9 cellular contexts compared by ENCODE assay signal in the genomic region with DNA sequence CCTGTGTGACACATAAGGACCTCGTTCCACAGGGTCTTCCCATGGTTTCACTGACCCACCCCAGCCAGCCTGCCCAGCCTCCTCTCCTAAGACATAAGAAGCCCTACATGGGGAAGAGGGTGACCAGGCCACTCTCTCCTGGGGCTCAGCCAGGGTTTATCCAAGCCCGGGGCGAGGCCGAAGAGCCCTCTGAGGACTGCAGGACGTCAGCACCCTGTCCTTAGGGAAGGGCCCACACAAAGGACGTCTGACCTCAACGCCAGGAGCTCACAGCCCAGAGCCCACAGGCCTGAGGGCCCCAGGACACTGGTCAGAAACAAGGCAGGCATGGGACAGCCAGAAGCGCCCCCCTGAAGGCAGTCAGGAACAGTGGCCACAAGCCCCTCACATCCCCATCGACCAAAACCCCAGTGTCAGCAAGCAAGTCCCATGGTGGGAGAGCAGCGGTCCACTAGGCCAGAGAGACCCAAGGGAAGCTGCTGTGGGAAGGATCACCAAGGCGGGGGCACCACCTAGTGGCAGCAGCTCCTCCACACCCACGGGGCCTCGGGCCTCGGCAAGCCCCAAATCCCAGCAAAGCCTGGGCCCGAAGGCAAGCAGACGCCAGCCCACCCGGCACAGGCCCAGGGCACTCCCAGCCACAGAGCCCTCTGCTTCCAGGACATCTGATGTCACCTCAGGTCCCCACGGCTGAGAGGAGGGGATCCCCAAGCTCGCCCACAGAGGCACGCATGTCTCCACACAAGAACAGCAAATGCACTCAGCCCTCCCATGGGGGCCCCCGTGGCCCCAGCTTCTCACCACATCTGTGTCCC. TPM values are rescaled to one million over a fixed set of nuclear protein-coding genes. Genes with fewer than 3 reads are reported as not detected.
A peak's percentile ranks its signal among the peaks of the same experiment; 100 is the strongest.
DNase-seq lines count a peak whose midpoint lies in the region; ATAC-seq and TF ChIP-seq lines count a peak whose summit lies in the region.
"Had no signal": no experiment of that assay in that cellular context is flagged by ENCODE, and none has a peak within 500 bp of the region (broad histone marks: within the 10 kb centered on the region; RNA-seq: fewer than 3 reads in every experiment).

No MANE protein-coding gene starts in this region.

- H3K9me3 ChIP-seq in AG04450 (ENCODE audit: control insufficient read depth, insufficient read depth, low read length): peaks cover 5% of the 10 kb centered on the region; the same call in 1 of the 2 replicates
- H3K9me3 ChIP-seq in PC-3 (ENCODE audit: low read length): no peaks in the 10 kb centered on the region

- intact Hi-C loops in PC-3 (cut with micrococcal nuclease) (loop anchor here (5.0 kb wide), 2 partner anchors 52 to 547 kb away; no protein-coding TSS in a partner anchor), posterior vena cava (cut with DNase I) (loop anchor here (10.0 kb wide), 2 partner anchors 535 to 625 kb away; partner anchors contain the start of gene ELFN1 (in 1 of the 2))

- CTCF ChIA-PET in AG04450 (lab: Charles Lee): interaction anchor here (0.5 to 1.6 kb wide), 10 partner anchors 9 to 947 kb away, joined by 3 to 5 read pairs (median 4); no protein-coding TSS in a partner anchor
- CTCF ChIA-PET in PC-3 (lab: Charles Lee): interaction anchor here (0.6 kb wide), 1 partner anchor 39 kb away, joined by 3 read pairs; no protein-coding TSS in a partner anchor

- H3K9me2 ChIP-seq in PC-3 (replicated peaks; ENCODE audit: low read length): no peaks in the 10 kb centered on the region

- H3K9me3 Mint-ChIP-seq in glutamatergic neuron (ENCODE audit: unreplicated experiment): peaks cover 1% of the 10 kb centered on the region
- H3K9me3 Mint-ChIP-seq: natural killer cell treated with Interleukin-12 subunit alpha and Interleukin-12 subunit beta and Interleukin-15 and Interleukin-18, amount 100 ng/mL, for 72 hours had no signal

- H3K27ac ChIP-seq in AG04450 (ENCODE audit: low read depth, low read length): no peak overlapping the region
- H3K27ac ChIP-seq in PC-3 (ENCODE audit: low read length): no peak overlapping the region

- H3K4me1 ChIP-seq in PC-3 (ENCODE audit: insufficient read depth, low read length): no peaks in the 10 kb centered on the region

- peaks cover 21% of the 10 kb centered on the region for H3K36me3 ChIP-seq in PC-3 (ENCODE audit: low read depth, low read length)

- POLR2A ChIA-PET in AG04450 (lab: Yijun Ruan, JAX) (interaction anchor here (1.5 kb wide), 1 partner anchor 149 kb away, joined by 5 read pairs; no protein-coding TSS in a partner anchor), PC-3 (lab: Charles Lee; ENCODE audit: unreplicated experiment) (no interaction called here)

- H3K4me3 Mint-ChIP-seq in glutamatergic neuron (ENCODE audit: unreplicated experiment): no peak overlapping the region
- H3K4me3 Mint-ChIP-seq: natural killer cell treated with Interleukin-12 subunit alpha and Interleukin-12 subunit beta and Interleukin-15 and Interleukin-18, amount 100 ng/mL, for 72 hours had no signal

- no peak overlapping the region for H3K9ac ChIP-seq in PC-3 (ENCODE audit: low read length)

- ATAC-seq in HG03103 (IDR thresholded peaks at IDR 0.05; ENCODE audit: low read depth, unreplicated experiment): peak; percentile 51
- peak; percentile 69 for ATAC-seq in PC-3
- no peak for ATAC-seq in GM21515 (IDR thresholded peaks at IDR 0.05; ENCODE audit: unreplicated experiment)

- H3K27me3 Mint-ChIP-seq in glutamatergic neuron (ENCODE audit: unreplicated experiment): peaks cover 8% of the 10 kb centered on the region
- H3K27me3 Mint-ChIP-seq: natural killer cell treated with Interleukin-12 subunit alpha and Interleukin-12 subunit beta and Interleukin-15 and Interleukin-18, amount 100 ng/mL, for 72 hours had no signal

- H3K36me3 Mint-ChIP-seq in glutamatergic neuron (ENCODE audit: unreplicated experiment): peaks cover 7% of the 10 kb centered on the region

- no peaks in the 10 kb centered on the region for H3K79me2 ChIP-seq in PC-3 (ENCODE audit: low read length)

- H4K20me1 ChIP-seq in PC-3 (ENCODE audit: low read length): no peaks in the 10 kb centered on the region

- H3K27ac Mint-ChIP-seq in glutamatergic neuron (ENCODE audit: unreplicated experiment): peak overlapping the region; percentile 53
- H3K27ac Mint-ChIP-seq: natural killer cell treated with Interleukin-12 subunit alpha and Interleukin-12 subunit beta and Interleukin-15 and Interleukin-18, amount 100 ng/mL, for 72 hours had no signal

- peak; percentile 90 for TF ChIP-seq CTCF in AG04450 (IDR thresholded peaks at IDR 0.05; ENCODE audit: low read depth, low read length)
- peak; percentile 89 for TF ChIP-seq CTCF in GM12875 (IDR thresholded peaks at IDR 0.05; ENCODE audit: borderline replicate concordance, insufficient read depth, low read depth, low read length)
- peak; percentile 63 for TF ChIP-seq CTCF in PC-3 (conservative IDR thresholded peaks at IDR 0.05; ENCODE audit: low read depth, low read length)
- TF ChIP-seq CTCF in glutamatergic neuron (IDR thresholded peaks at IDR 0.05; ENCODE audit: partially characterized antibody, unreplicated experiment): peak; percentile 75

- H3F3A ChIP-seq in PC-3 (ENCODE audit: low read length, unreplicated experiment): no peaks in the 10 kb centered on the region

- H3K27me3 ChIP-seq in AG04450 (ENCODE audit: control insufficient read depth, insufficient read depth, low read length): no peaks in the 10 kb centered on the region
- H3K27me3 ChIP-seq in PC-3 (ENCODE audit: low read length): no peaks in the 10 kb centered on the region

- no peak overlapping the region for H3K4me2 ChIP-seq in PC-3 (ENCODE audit: low read length)

- no peak overlapping the region for H2AFZ ChIP-seq in PC-3 (ENCODE audit: low read length)

- peaks cover 16% of the 10 kb centered on the region for H3K4me1 Mint-ChIP-seq in glutamatergic neuron (ENCODE audit: low read depth, unreplicated experiment)

- H3K4me3 ChIP-seq in AG04450 (ENCODE audit: low read depth, low read length) (no peak overlapping the region), GM12875 (ENCODE audit: low read depth, low read length) (no peak overlapping the region), PC-3 (ENCODE audit: low read length) (no peak overlapping the region)

- DNase-seq in AG04450 (ENCODE audit: low read depth, low spot score) (peak; percentile 55), PC-3 (peak; percentile 31), glutamatergic neuron (peak; percentile 88), posterior vena cava (ENCODE audit: low spot score) (peak; percentile 88)
- DNase-seq in activated naive CD4-positive, alpha-beta T cell treated with anti-CD3 and anti-CD28 coated beads, Interleukin-2, amount 50 U/mL, for 16 hours: peak; percentile 36

- no TSS peak for BruUV-seq in PC-3 (replicated peaks; lab: Mats Ljungman, UMichigan)

RNA-seq across cellular contexts. Expression of gene MAD1L1, which starts 23.4 kb away (rescaled TPM):
- polyA plus RNA-seq in AG04450 (2011; rRNA removed): 11.9 and 13.5 TPM in 2 replicates
- polyA minus RNA-seq in AG04450 (2011; rRNA and poly(A)+ RNA removed): 21.9 and 24.0 TPM in 2 replicates
- total RNA-seq in PC-3 (2014; rRNA removed) (88.4 and 146 TPM in 2 replicates), glutamatergic neuron (ENCODE audit: unreplicated experiment) (57.6 TPM), posterior vena cava (10 to 100 TPM; 17.3 to 24.7 TPM)

RNA-seq across cellular contexts. Expression of gene MRM2, which starts 32.7 kb away (rescaled TPM):
- polyA plus RNA-seq in AG04450 (2011; rRNA removed): 17.7 and 18.4 TPM in 2 replicates
- polyA minus RNA-seq in AG04450 (2011; rRNA and poly(A)+ RNA removed): 8.6 and 13.1 TPM in 2 replicates
- total RNA-seq in PC-3 (2014; rRNA removed): 42.6 and 42.9 TPM in 2 replicates
- total RNA-seq in glutamatergic neuron (ENCODE audit: unreplicated experiment): 28.1 TPM
- 10 to 100 TPM; 12.3 to 15.6 TPM for total RNA-seq in posterior vena cava

RNA-seq across cellular contexts. Expression of gene NUDT1, which starts 32.7 kb away (rescaled TPM):
- polyA plus RNA-seq in AG04450 (2011; rRNA removed): 11.5 and 15.2 TPM in 2 replicates
- 14.3 and 15.7 TPM in 2 replicates for polyA minus RNA-seq in AG04450 (2011; rRNA and poly(A)+ RNA removed)
- total RNA-seq in PC-3 (2014; rRNA removed) (58.5 and 59.3 TPM in 2 replicates), glutamatergic neuron (ENCODE audit: unreplicated experiment) (19.5 TPM), posterior vena cava (10 to 100 TPM; 12.4 to 18.6 TPM)

Comparison
In these comparisons a context has a peak if more than half of its experiments do, and no peak if none do; other contexts are left out.
1. DNase-seq: peak in every context shown above with its lines; median percentile 88 in glutamatergic neuron; 88 in posterior vena cava; 55 in AG04450; 36 in activated naive CD4-positive, alpha-beta T cell treated with anti-CD3 and anti-CD28 coated beads, Interleukin-2, amount 50 U/mL, for 16 hours; 31 in PC-3.